ENCODE assay signal across 32 cellular contexts in the genomic region with DNA sequence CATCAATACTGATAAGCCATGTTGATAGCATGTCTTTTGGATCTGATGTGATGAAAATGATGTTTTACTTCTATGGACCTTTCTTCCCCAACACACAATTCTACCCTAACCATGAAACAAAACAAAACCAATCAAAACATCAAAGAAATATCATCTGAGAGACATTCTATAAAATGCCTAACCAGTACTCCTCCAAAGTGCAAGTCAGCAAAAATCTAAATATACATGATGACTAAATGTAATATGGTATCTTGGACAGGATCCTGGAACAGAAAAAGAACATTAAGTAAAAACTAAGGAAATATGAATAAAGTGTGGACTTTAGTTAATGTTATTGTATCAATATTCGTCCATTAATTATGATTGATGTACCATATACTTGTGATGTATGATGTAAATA.
"Had no signal": no experiment of that assay in that cellular context is flagged by ENCODE, and none has a peak within 500 bp of the region (broad histone marks: within the 10 kb centered on the region; RNA-seq: fewer than 3 reads in every experiment).

No MANE protein-coding gene starts in this region.

- H3K27me3 ChIP-seq: Peyer's patch, SJSA1 had no signal

- H3K4me1 ChIP-seq: Peyer's patch, SJSA1 had no signal

- H3K4me2 ChIP-seq: KMS-11 had no signal

- DNase-seq: activated B cell treated with CpG ODN at 0.5 μM for 24 hours; activated CD4-positive, alpha-beta memory T cell treated with anti-CD3 and anti-CD28 coated beads for 36 hours; activated CD4-positive, alpha-beta T cell treated with anti-CD3 and anti-CD28 coated beads for 4 hours; activated CD4-positive, alpha-beta T cell treated with anti-CD3 and anti-CD28 coated beads, Interleukin-2, amount 50 U/mL, for 1 hour; activated CD4-positive, CD25-positive, alpha-beta regulatory T cell treated with anti-CD3 and anti-CD28 coated beads, Interleukin-2, amount 50 U/mL, for 72 hours; activated CD8-positive, alpha-beta memory T cell treated with anti-CD3 and anti-CD28 coated beads, Interleukin-2, amount 50 U/mL, for 4 hours; activated gamma-delta T cell treated with Interleukin-2 at 50 U/mL for 16 hours; activated naive CD4-positive, alpha-beta T cell treated with anti-CD3 and anti-CD28 coated beads for 36 hours; activated T-cell treated with anti-CD3 and anti-CD28 coated beads for 4 hours; activated T-cell treated with anti-CD3 and anti-CD28 coated beads, Interleukin-2, amount 50 U/mL, for 4 hours; anterior cingulate cortex; caudate nucleus; cerebellar nuclear complex; NCI-H1105; NCI-H1417 treated with DMSO at 0.1 percent for 48 hours; NCI-H1694 treated with DMSO at 0.1 percent for 48 hours; NCI-H2029; NCI-H345; NCI-H524 treated with DMSO at 0.1 percent for 48 hours; NK-92 treated with Interleukin-12 subunit alpha and Interleukin-12 subunit beta, amount 100 ng/mL, for 24 hours; PC-3; Peyer's patch; RPMI8226; SHP77 treated with DMSO at 0.1 percent for 48 hours; T-cell; T-helper 17 cell had no signal

- H3K9me3 ChIP-seq: Peyer's patch, SJSA1 had no signal

- H3K36me3 ChIP-seq: Peyer's patch, SJSA1 had no signal

- H3K27ac ChIP-seq: KMS-11, Peyer's patch, SJSA1, VCaP had no signal

- ATAC-seq: activated naive CD4-positive, alpha-beta T cell treated with anti-CD3 and anti-CD28 coated beads, Interleukin-2, amount 50 U/mL, for 72 hours; activated T-cell treated with anti-CD3 and anti-CD28 coated beads, Interleukin-2, amount 50 U/mL, for 4 hours; PC-3; SK-N-SH treated with all-trans-retinoic acid at 6 μM for 48 hours; T-cell; T-helper 17 cell had no signal

- FAIRE-seq: bronchial epithelial cell had no signal

- H3K4me3 ChIP-seq: Peyer's patch, SJSA1 had no signal
